In genomic region chr4:13893987-13894386, GRCh38 we compare ENCODE assay signal across 27 cellular contexts.
"Had no signal": no experiment of that assay in that cellular context is flagged by ENCODE, and none has a peak within 500 bp of the region (broad histone marks: within the 10 kb centered on the region; RNA-seq: fewer than 3 reads in every experiment).

No MANE protein-coding gene starts in this region.

- H3K4me1 Mint-ChIP-seq: activated naive CD4-positive, alpha-beta T cell treated with anti-CD3 and anti-CD28 coated beads, Interleukin-2, amount 10 ng/mL, durations not matched to agents 7 days and 5 days; activated naive CD8-positive, alpha-beta T cell treated with anti-CD3 and anti-CD28 coated beads, Interleukin-2, amount 10 ng/mL, durations not matched to agents 7 days and 5 days; central memory CD8-positive, alpha-beta T cell had no signal

- H3K4me1 ChIP-seq: gastrocnemius medialis, left ventricle myocardium inferior, right lobe of liver, testis, uterus had no signal

- H3K9me3 ChIP-seq: esophagus muscularis mucosa, gastrocnemius medialis, left ventricle myocardium inferior, mucosa of descending colon, right lobe of liver, testis, uterus had no signal

- H3K27ac Mint-ChIP-seq: activated naive CD4-positive, alpha-beta T cell treated with anti-CD3 and anti-CD28 coated beads, Interleukin-2, amount 10 ng/mL, durations not matched to agents 7 days and 5 days; activated naive CD8-positive, alpha-beta T cell treated with anti-CD3 and anti-CD28 coated beads, Interleukin-2, amount 10 ng/mL, durations not matched to agents 7 days and 5 days; natural killer cell treated with Interleukin-12 subunit alpha and Interleukin-12 subunit beta and Interleukin-15 and Interleukin-18, amount 100 ng/mL, for 72 hours; T-helper 2 cell treated with Interferon-gamma antibody and Interleukin-4, amounts not matched to agents 5 μg/mL and 100 μg/mL, for 36 hours had no signal

- H3K36me3 Mint-ChIP-seq: activated naive CD4-positive, alpha-beta T cell treated with anti-CD3 and anti-CD28 coated beads, Interleukin-2, amount 10 ng/mL, durations not matched to agents 7 days and 5 days; activated naive CD8-positive, alpha-beta T cell treated with anti-CD3 and anti-CD28 coated beads, Interleukin-2, amount 10 ng/mL, durations not matched to agents 7 days and 5 days; natural killer cell treated with Interleukin-12 subunit alpha and Interleukin-12 subunit beta and Interleukin-15 and Interleukin-18, amount 100 ng/mL, for 72 hours had no signal

- H3K9me3 Mint-ChIP-seq: activated naive CD4-positive, alpha-beta T cell treated with anti-CD3 and anti-CD28 coated beads, Interleukin-2, amount 10 ng/mL, durations not matched to agents 7 days and 5 days; natural killer cell treated with Interleukin-12 subunit alpha and Interleukin-12 subunit beta and Interleukin-15 and Interleukin-18, amount 100 ng/mL, for 72 hours; T-helper 2 cell treated with Interferon-gamma antibody and Interleukin-4, amounts not matched to agents 5 μg/mL and 100 μg/mL, for 36 hours had no signal

- H3K27me3 ChIP-seq: esophagus muscularis mucosa, gastrocnemius medialis, right lobe of liver, testis, uterus had no signal

- H3K4me3 Mint-ChIP-seq: activated naive CD4-positive, alpha-beta T cell treated with anti-CD3 and anti-CD28 coated beads, Interleukin-2, amount 10 ng/mL, durations not matched to agents 7 days and 5 days; activated naive CD8-positive, alpha-beta T cell treated with anti-CD3 and anti-CD28 coated beads, Interleukin-2, amount 10 ng/mL, durations not matched to agents 7 days and 5 days; central memory CD8-positive, alpha-beta T cell; natural killer cell treated with Interleukin-12 subunit alpha and Interleukin-12 subunit beta and Interleukin-15 and Interleukin-18, amount 100 ng/mL, for 72 hours; T-helper 2 cell treated with Interferon-gamma antibody and Interleukin-4, amounts not matched to agents 5 μg/mL and 100 μg/mL, for 36 hours had no signal

- DNase-seq: activated CD4-positive, alpha-beta T cell treated with anti-CD3 and anti-CD28 coated beads for 48 hours; activated CD4-positive, alpha-beta T cell treated with anti-CD3 and anti-CD28 coated beads, Interleukin-2, amount 50 U/mL, for 48 hours; activated CD8-positive, alpha-beta memory T cell treated with anti-CD3 and anti-CD28 coated beads for 24 hours; activated effector memory CD4-positive, alpha-beta T cell treated with Interleukin-2 at 50 U/mL for 16 hours; activated naive CD4-positive, alpha-beta T cell treated with anti-CD3 and anti-CD28 coated beads, Interleukin-2, amount 10 ng/mL, durations not matched to agents 7 days and 5 days; activated naive CD8-positive, alpha-beta T cell treated with anti-CD3 and anti-CD28 coated beads, Interleukin-2, amount 10 ng/mL, durations not matched to agents 7 days and 5 days; amniotic stem cell; dermis blood vessel endothelial cell; effector CD4-positive, alpha-beta T cell; gastrocnemius medialis; glutamatergic neuron; left ventricle myocardium inferior; mucosa of descending colon; right lobe of liver; stimulated activated CD4-positive, alpha-beta T cell treated with anti-CD3 and anti-CD28 coated beads, Interleukin-12 subunit alpha, Interleukin-12 subunit beta, amount 100 ng/mL, for 4 hours; stimulated activated CD4-positive, alpha-beta T cell treated with anti-CD3 and anti-CD28 coated beads, Interleukin-4, amount 100 ng/mL, for 1 hour; stimulated activated naive CD8-positive, alpha-beta T cell treated with anti-CD3 and anti-CD28 coated beads, Interleukin-15, Interleukin-2, amounts not matched to agents 100 U/mL and 50 U/mL, for 24 hours; testis; trophoblast cell; uterus had no signal

- H3K27me3 Mint-ChIP-seq: activated naive CD4-positive, alpha-beta T cell treated with anti-CD3 and anti-CD28 coated beads, Interleukin-2, amount 10 ng/mL, durations not matched to agents 7 days and 5 days; activated naive CD8-positive, alpha-beta T cell treated with anti-CD3 and anti-CD28 coated beads, Interleukin-2, amount 10 ng/mL, durations not matched to agents 7 days and 5 days; central memory CD8-positive, alpha-beta T cell; natural killer cell treated with Interleukin-12 subunit alpha and Interleukin-12 subunit beta and Interleukin-15 and Interleukin-18, amount 100 ng/mL, for 72 hours had no signal

- H3K4me3 ChIP-seq: esophagus muscularis mucosa, gastrocnemius medialis, left ventricle myocardium inferior, lung, mucosa of descending colon, right lobe of liver, testis, uterus had no signal

- ATAC-seq: activated CD4-positive, CD25-positive, alpha-beta regulatory T cell treated with anti-CD3 and anti-CD28 coated beads, Interleukin-2, amount 50 U/mL, for 24 hours; gastrocnemius medialis; mucosa of descending colon; natural killer cell treated with Interleukin-12 subunit alpha and Interleukin-12 subunit beta and Interleukin-15 and Interleukin-18, amount 100 ng/mL, for 72 hours; right lobe of liver; stimulated activated naive CD8-positive, alpha-beta T cell treated with anti-CD3 and anti-CD28 coated beads, Interleukin-15, Interleukin-2, amounts not matched to agents 100 U/mL and 50 U/mL, for 24 hours had no signal

- H3K27ac ChIP-seq: esophagus muscularis mucosa, gastrocnemius medialis, left ventricle myocardium inferior, right lobe of liver, testis, uterus, VCaP had no signal

- H3K36me3 ChIP-seq: esophagus muscularis mucosa, gastrocnemius medialis, left ventricle myocardium inferior, right lobe of liver, uterus had no signal
